26 cellular contexts compared by ENCODE assay signal in genomic region chr10:1188556-1189135, GRCh38.
A peak's percentile ranks its signal among the peaks of the same experiment; 100 is the strongest.
DNase-seq lines count a peak whose midpoint lies in the region; ATAC-seq and TF ChIP-seq lines count a peak whose summit lies in the region.
"Had no signal": no experiment of that assay in that cellular context is flagged by ENCODE, and none has a peak within 500 bp of the region (broad histone marks: within the 10 kb centered on the region; RNA-seq: fewer than 3 reads in every experiment).

No MANE protein-coding gene starts in this region.

- H3K27ac ChIP-seq in angular gyrus (ENCODE audit: low read depth, low read length) (peak overlapping the region; percentile 99), gastrocnemius medialis (no peak overlapping the region)
- H3K27ac ChIP-seq: brain microvascular endothelial cell, thyroid gland had no signal

- TF ChIP-seq POLR2A in gastrocnemius medialis (IDR thresholded peaks at IDR 0.05), result no peak

- H3K4me3 Mint-ChIP-seq in CD14-positive monocyte, result no peak overlapping the region
- no peak overlapping the region for H3K4me3 Mint-ChIP-seq in activated T-helper 17 cell treated with anti-CD3 and anti-CD28 coated beads, Interleukin-2, amount 50 U/mL, for 72 hours
- H3K4me3 Mint-ChIP-seq: B cell, T-helper 17 cell had no signal

- H3K27ac Mint-ChIP-seq in CD14-positive monocyte, result no peak overlapping the region
- no peak overlapping the region for H3K27ac Mint-ChIP-seq in activated T-helper 17 cell treated with anti-CD3 and anti-CD28 coated beads, Interleukin-2, amount 50 U/mL, for 72 hours
- H3K27ac Mint-ChIP-seq: B cell, T-helper 17 cell had no signal

- H3K9me3 ChIP-seq in gastrocnemius medialis, result no peaks in the 10 kb centered on the region
- H3K9me3 ChIP-seq: HAP-1, SK-N-SH, thyroid gland had no signal

- peaks cover 0 to 4% (median 0%) of the 10 kb centered on the region in 7 donors for H3K9me3 Mint-ChIP-seq in CD14-positive monocyte
- H3K9me3 Mint-ChIP-seq in activated T-helper 17 cell treated with anti-CD3 and anti-CD28 coated beads, Interleukin-2, amount 50 U/mL, for 72 hours, result no peaks in the 10 kb centered on the region

- H3K27me3 Mint-ChIP-seq in CD14-positive monocyte (ENCODE audit: low read depth in 3 of 3), result peaks cover 0 to 4% (median 2%) of the 10 kb centered on the region in 3 donors
- H3K27me3 Mint-ChIP-seq in activated T-helper 17 cell treated with anti-CD3 and anti-CD28 coated beads, Interleukin-2, amount 50 U/mL, for 72 hours, result peaks cover under 1% of the 10 kb centered on the region

- intact Hi-C loops in CD14-positive monocyte (cut with micrococcal nuclease) (no loop called here), sciatic nerve (cut with DNase I) (no loop called here), gastrocnemius medialis (cut with DNase I; ENCODE audit: low total_unique reads) (no loop called here)

- H3K4me1 Mint-ChIP-seq in CD14-positive monocyte, result no peaks in the 10 kb centered on the region
- H3K4me1 Mint-ChIP-seq in activated T-helper 17 cell treated with anti-CD3 and anti-CD28 coated beads, Interleukin-2, amount 50 U/mL, for 72 hours, result peaks cover 5% of the 10 kb centered on the region
- H3K4me1 Mint-ChIP-seq: B cell had no signal

- no peak for TF ChIP-seq CTCF in CD14-positive monocyte (IDR thresholded peaks at IDR 0.05)
- no peak for TF ChIP-seq CTCF in gastrocnemius medialis (IDR thresholded peaks at IDR 0.05 in 4 of 5, conservative IDR thresholded peaks at IDR 0.05 in 1 of 5)

- DNase-seq in CD14-positive monocyte (ENCODE audit: low spot score), result peak; percentile 14
- peak; percentile 43 for DNase-seq in islet precursor cell
- peak; percentile 49 for DNase-seq in sciatic nerve (ENCODE audit: low spot score)
- no peak for DNase-seq in T-helper 9 cell
- DNase-seq in gastrocnemius medialis, result no peak
- DNase-seq in OCI-M2 (lab: John Stamatoyannopoulos, UW; ENCODE audit: unreplicated experiment), result no peak
- DNase-seq: activated CD4-positive, alpha-beta T cell treated with anti-CD3 and anti-CD28 coated beads for 4 hours; activated T-cell treated with anti-CD3 and anti-CD28 coated beads, Interleukin-2, amount 50 U/mL, for 1 hour; brain microvascular endothelial cell; effector memory CD4-positive, alpha-beta T cell; GDM1; KG1; left colon; mesendoderm; MM.1S; NCI-H2029 treated with DMSO at 0.1 percent for 48 hours; NCI-H226; NCI-H748 treated with DMSO at 0.1 percent for 48 hours; SK-N-SH; stimulated activated naive CD4-positive, alpha-beta T cell; T-helper 17 cell had no signal

- ATAC-seq in sciatic nerve, result peak; percentile 40
- no peak for ATAC-seq in activated T-helper 17 cell treated with anti-CD3 and anti-CD28 coated beads, Interleukin-2, amount 50 U/mL, for 72 hours (replicated peaks)
- no peak for ATAC-seq in gastrocnemius medialis
- ATAC-seq: T-helper 17 cell had no signal

- H3K36me3 Mint-ChIP-seq in CD14-positive monocyte, result no peaks in the 10 kb centered on the region
- no peaks in the 10 kb centered on the region for H3K36me3 Mint-ChIP-seq in activated T-helper 17 cell treated with anti-CD3 and anti-CD28 coated beads, Interleukin-2, amount 50 U/mL, for 72 hours (ENCODE audit: low read depth)

- no peak overlapping the region for H3K4me3 ChIP-seq in gastrocnemius medialis
- H3K4me3 ChIP-seq: HAP-1, thyroid gland had no signal

- H3K36me3 ChIP-seq in gastrocnemius medialis, result no peaks in the 10 kb centered on the region
- H3K36me3 ChIP-seq: brain microvascular endothelial cell, HAP-1, thyroid gland had no signal

- in situ Hi-C loops in gastrocnemius medialis (cut with MboI; ENCODE audit: low sequenced_read_pairs in 4 of 4), result no loop called here

- H3K27me3 ChIP-seq in gastrocnemius medialis, result peaks cover 0 to 4% (median 0%) of the 10 kb centered on the region in 3 donors
- H3K27me3 ChIP-seq: brain microvascular endothelial cell, thyroid gland had no signal

- no peaks in the 10 kb centered on the region for H3K4me1 ChIP-seq in gastrocnemius medialis
- H3K4me1 ChIP-seq: HAP-1, thyroid gland had no signal

Comparison
In these comparisons a context has a peak if more than half of its experiments do, and no peak if none do; other contexts are left out.
1. DNase-seq: peak in CD14-positive monocyte (single experiment), islet precursor cell (single experiment) and sciatic nerve (single experiment); none in T-helper 9 cell (single experiment), gastrocnemius medialis (0 of 2) and OCI-M2 (single experiment).